ENCODE assay signal across 10 cellular contexts in the genomic region with DNA sequence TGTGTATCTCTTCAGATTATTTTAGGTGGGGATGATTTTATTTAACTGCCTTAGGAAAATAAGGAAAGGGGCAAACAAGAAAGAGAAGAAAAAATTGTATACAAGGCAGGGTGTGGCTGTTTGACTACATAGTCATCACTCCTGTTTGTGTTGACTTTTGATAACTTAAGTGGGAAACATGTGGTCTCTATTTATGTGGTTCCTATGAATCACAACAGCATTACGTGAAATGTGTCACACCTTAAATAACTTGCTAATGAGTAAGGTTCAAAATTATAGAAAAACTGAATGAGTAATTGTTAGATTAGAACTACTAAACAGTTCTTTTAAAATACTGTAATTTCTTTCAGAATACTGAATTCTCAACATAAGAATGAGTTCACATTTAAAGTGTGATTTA.
A peak's percentile ranks its signal among the peaks of the same experiment; 100 is the strongest.
DNase-seq lines count a peak whose midpoint lies in the region; ATAC-seq and TF ChIP-seq lines count a peak whose summit lies in the region.
"Had no signal": no experiment of that assay in that cellular context is flagged by ENCODE, and none has a peak within 500 bp of the region (broad histone marks: within the 10 kb centered on the region; RNA-seq: fewer than 3 reads in every experiment).

No MANE protein-coding gene starts in this region.

- H3K36me3 ChIP-seq in PC-3 (ENCODE audit: low read depth, low read length): no peaks in the 10 kb centered on the region

- no peaks in the 10 kb centered on the region for H3K27me3 Mint-ChIP-seq in effector memory CD8-positive, alpha-beta T cell
- H3K27me3 Mint-ChIP-seq in osteocyte (ENCODE audit: unreplicated experiment): no peaks in the 10 kb centered on the region
- H3K27me3 Mint-ChIP-seq: activated CD4-positive, alpha-beta T cell treated with anti-CD3 and anti-CD28 coated beads, Interleukin-2, amount 10 ng/mL, durations not matched to agents 7 days and 5 days; naive B cell had no signal

- H3K4me1 ChIP-seq in PC-3 (ENCODE audit: insufficient read depth, low read length): peaks cover 34% of the 10 kb centered on the region

- H2AFZ ChIP-seq in PC-3 (ENCODE audit: low read length): no peak overlapping the region

- no peaks in the 10 kb centered on the region for H3K27me3 ChIP-seq in PC-3 (ENCODE audit: low read length)

- peak overlapping the region; percentile 53 for H3K4me3 ChIP-seq in PC-3 (ENCODE audit: low read length)

- H3K9me2 ChIP-seq in PC-3 (replicated peaks; ENCODE audit: low read length): no peaks in the 10 kb centered on the region

- no peak overlapping the region for H3K4me3 Mint-ChIP-seq in effector memory CD8-positive, alpha-beta T cell
- no peak overlapping the region for H3K4me3 Mint-ChIP-seq in osteocyte (ENCODE audit: unreplicated experiment)
- H3K4me3 Mint-ChIP-seq: activated CD4-positive, alpha-beta T cell treated with anti-CD3 and anti-CD28 coated beads, Interleukin-2, amount 10 ng/mL, durations not matched to agents 7 days and 5 days; naive B cell had no signal

- H3K27ac Mint-ChIP-seq in effector memory CD8-positive, alpha-beta T cell: peak overlapping the region in 1 of 2 donors; percentile 47
- H3K27ac Mint-ChIP-seq in osteocyte (ENCODE audit: unreplicated experiment): peak overlapping the region; percentile 84
- H3K27ac Mint-ChIP-seq: activated CD4-positive, alpha-beta T cell treated with anti-CD3 and anti-CD28 coated beads, Interleukin-2, amount 10 ng/mL, durations not matched to agents 7 days and 5 days had no signal

- CTCF ChIA-PET in PC-3 (lab: Charles Lee): no interaction called here

- ATAC-seq in PC-3 (peak; percentile 86), HG02571 (IDR thresholded peaks at IDR 0.05; ENCODE audit: unreplicated experiment) (no peak), HG03354 (IDR thresholded peaks at IDR 0.05; ENCODE audit: poor library complexity, severe bottlenecking, unreplicated experiment) (no peak), left ventricle myocardium superior (no peak)
- peak; percentile 66 for ATAC-seq in effector memory CD8-positive, alpha-beta T cell (replicated peaks)

- intact Hi-C loops in PC-3 (cut with micrococcal nuclease) (loop anchor here (1.0 to 5.0 kb wide), 5 partner anchors 15 to 92 kb away; no protein-coding TSS in a partner anchor), left ventricle myocardium superior (cut with micrococcal nuclease) (no loop called here)

- peaks cover 4 to 7% of the 10 kb centered on the region in 2 donors for H3K4me1 Mint-ChIP-seq in effector memory CD8-positive, alpha-beta T cell (ENCODE audit: low read depth in 2 of 2)
- peaks cover 52% of the 10 kb centered on the region for H3K4me1 Mint-ChIP-seq in osteocyte (ENCODE audit: unreplicated experiment)
- H3K4me1 Mint-ChIP-seq: naive B cell had no signal

- peaks cover 7% of the 10 kb centered on the region for H3F3A ChIP-seq in PC-3 (ENCODE audit: low read length, unreplicated experiment)

- BruUV-seq in PC-3 (replicated peaks; lab: Mats Ljungman, UMichigan): no TSS peak

- POLR2A ChIA-PET in PC-3 (lab: Charles Lee; ENCODE audit: unreplicated experiment): interaction anchor here (0.9 kb wide), 1 partner anchor 20 kb away, joined by 3 read pairs; no protein-coding TSS in a partner anchor

- H3K79me2 ChIP-seq in PC-3 (ENCODE audit: low read length): peaks cover 63% of the 10 kb centered on the region

- no peaks in the 10 kb centered on the region for H3K36me3 Mint-ChIP-seq in effector memory CD8-positive, alpha-beta T cell (ENCODE audit: insufficient read depth)
- peaks cover 3% of the 10 kb centered on the region for H3K36me3 Mint-ChIP-seq in osteocyte (ENCODE audit: unreplicated experiment)
- H3K36me3 Mint-ChIP-seq: naive B cell had no signal

- no peaks in the 10 kb centered on the region for H3K9me3 ChIP-seq in PC-3 (ENCODE audit: low read length)

- no peaks in the 10 kb centered on the region for H3K9me3 Mint-ChIP-seq in effector memory CD8-positive, alpha-beta T cell
- H3K9me3 Mint-ChIP-seq in osteocyte (ENCODE audit: unreplicated experiment): no peaks in the 10 kb centered on the region

- TF ChIP-seq CTCF in PC-3 (conservative IDR thresholded peaks at IDR 0.05; ENCODE audit: low read depth, low read length): no peak
- no peak for TF ChIP-seq CTCF in osteocyte (IDR thresholded peaks at IDR 0.05)

- H4K20me1 ChIP-seq in PC-3 (ENCODE audit: low read length): no peaks in the 10 kb centered on the region

- peak overlapping the region; percentile 100 for H3K27ac ChIP-seq in PC-3 (ENCODE audit: low read length)

- peak overlapping the region; percentile 78 for H3K4me2 ChIP-seq in PC-3 (ENCODE audit: low read length)

- DNase-seq in EH (ENCODE audit: low read depth) (peak; percentile 67), PC-3 (peak; percentile 90), osteocyte (ENCODE audit: extremely low spot score, unreplicated experiment) (no peak), retina (no peak), left ventricle myocardium superior (no peak)
- no peak for DNase-seq in effector memory CD8-positive, alpha-beta T cell
- DNase-seq: activated CD4-positive, alpha-beta T cell treated with anti-CD3 and anti-CD28 coated beads, Interleukin-2, amount 10 ng/mL, durations not matched to agents 7 days and 5 days; naive B cell had no signal

- H3K9ac ChIP-seq in PC-3 (ENCODE audit: low read length): peak overlapping the region; percentile 98

Comparison
In these comparisons a context has a peak if more than half of its experiments do, and no peak if none do; other contexts are left out.
1. DNase-seq: peak in EH (single experiment) and PC-3 (single experiment); none in effector memory CD8-positive, alpha-beta T cell (0 of 3), osteocyte (single experiment), retina (single experiment) and left ventricle myocardium superior (single experiment).
2. ATAC-seq: peak in PC-3 (single experiment) and effector memory CD8-positive, alpha-beta T cell (single experiment); none in HG02571 (single experiment), HG03354 (single experiment) and left ventricle myocardium superior (single experiment).